ENCODE assay signal across 17 cellular contexts in genomic region chr1:204600968-204601367, GRCh38.
DNase-seq lines count a peak whose midpoint lies in the region; ATAC-seq and TF ChIP-seq lines count a peak whose summit lies in the region.
"Had no signal": no experiment of that assay in that cellular context is flagged by ENCODE, and none has a peak within 500 bp of the region (broad histone marks: within the 10 kb centered on the region; RNA-seq: fewer than 3 reads in every experiment).

No MANE protein-coding gene starts in this region.

- no peak for ATAC-seq in heart right ventricle
- ATAC-seq in Panc1 = peak; percentile 85; the same call in 1 of the 2 replicates
- no peak for ATAC-seq in upper lobe of right lung
- ATAC-seq in HG03095 (IDR thresholded peaks at IDR 0.05; ENCODE audit: unreplicated experiment) = no peak
- ATAC-seq: activated CD8-positive, alpha-beta T cell treated with anti-CD3 and anti-CD28 coated beads for 36 hours; heart left ventricle; stimulated activated naive B cell treated with anti-CD40 and anti-IgM and Interleukin-4, amounts not matched to agents 10 μg/mL and 1 μg/mL and 100 μg/mL, for 72 hours had no signal

- no peak for DNase-seq in left ventricle myocardium inferior
- no peak for DNase-seq in heart right ventricle
- no peak for DNase-seq in Panc1 (ENCODE audit: low read depth, low spot score)
- DNase-seq in fibroblast of mammary gland (ENCODE audit: low read depth) = no peak
- DNase-seq in SKM-1 treated with dmso at 0.1 percent for 144 hours (lab: John Stamatoyannopoulos, UW; ENCODE audit: unreplicated experiment) = no peak
- DNase-seq in stimulated activated naive CD4-positive, alpha-beta T cell treated with Interleukin-2 at 50 U/mL for 16 hours (lab: John Stamatoyannopoulos, UW) = no peak
- DNase-seq in upper lobe of right lung = no peak
- DNase-seq: activated CD8-positive, alpha-beta T cell treated with anti-CD3 and anti-CD28 coated beads for 36 hours; adrenal gland; heart left ventricle; kidney glomerular epithelial cell; NCI-H1694 treated with DMSO at 0.1 percent for 48 hours; spleen; stimulated activated naive B cell treated with anti-CD40 and anti-IgM and Interleukin-4, amounts not matched to agents 10 μg/mL and 1 μg/mL and 100 μg/mL, for 72 hours; upper lobe of left lung had no signal

- peaks cover 89% of the 10 kb centered on the region for H3K27me3 ChIP-seq in left ventricle myocardium inferior (ENCODE audit: low read depth)
- peaks cover 0 to 29% (median 13%) of the 10 kb centered on the region in 7 donors for H3K27me3 ChIP-seq in heart right ventricle
- H3K27me3 ChIP-seq in Panc1 (ENCODE audit: control insufficient read depth, insufficient read depth, low read length) = no peaks in the 10 kb centered on the region
- H3K27me3 ChIP-seq in upper lobe of right lung = no peaks in the 10 kb centered on the region
- H3K27me3 ChIP-seq: adrenal gland, upper lobe of left lung had no signal

- no peaks in the 10 kb centered on the region for H3K36me3 ChIP-seq in left ventricle myocardium inferior
- H3K36me3 ChIP-seq in heart right ventricle = no peaks in the 10 kb centered on the region
- H3K36me3 ChIP-seq in Panc1 (ENCODE audit: control insufficient read depth, insufficient read depth, low read length) = no peaks in the 10 kb centered on the region
- H3K36me3 ChIP-seq in upper lobe of right lung = no peaks in the 10 kb centered on the region
- H3K36me3 ChIP-seq: adrenal gland, heart left ventricle, upper lobe of left lung had no signal

- POLR2A ChIA-PET in Panc1 (lab: Charles Lee) = no interaction called here

- H3K27ac ChIP-seq in left ventricle myocardium inferior (replicated peaks) (no peak overlapping the region), heart right ventricle (no peak overlapping the region), Panc1 (ENCODE audit: low read length) (no peak overlapping the region), upper lobe of right lung (no peak overlapping the region)
- H3K27ac ChIP-seq: adrenal gland, heart left ventricle, SK-N-MC, spleen, upper lobe of left lung had no signal

- H3K4me1 ChIP-seq in left ventricle myocardium inferior (no peaks in the 10 kb centered on the region), heart right ventricle (no peaks in the 10 kb centered on the region), Panc1 (ENCODE audit: control insufficient read depth, insufficient read depth, low read length) (no peaks in the 10 kb centered on the region), upper lobe of right lung (no peaks in the 10 kb centered on the region)
- H3K4me1 ChIP-seq: adrenal gland, heart left ventricle, upper lobe of left lung had no signal

- in situ Hi-C loops in Panc1 (cut with HindIII; ENCODE audit: low pct_unique_long_range_greater_than_20kb, low sequenced_read_pairs) = no loop called here

- BruUV-seq in Panc1 (replicated peaks; lab: Mats Ljungman, UMichigan) = no TSS peak

- WGBS in heart right ventricle, 2 donors = 89 to 92% methylated on average over 4 of the region's 4 CpGs

- CTCF ChIA-PET in Panc1 (lab: Charles Lee) = no interaction called here

- intact Hi-C loops in left ventricle myocardium inferior (cut with micrococcal nuclease) = no loop called here
- intact Hi-C loops in heart right ventricle (cut with DNase I) = no loop called here
- intact Hi-C loops in Panc1 (cut with micrococcal nuclease; ENCODE audit: unreplicated experiment) = no loop called here
- intact Hi-C loops in upper lobe of right lung (cut with DNase I) = no loop called here

- H3K4me3 ChIP-seq in left ventricle myocardium inferior (no peak overlapping the region), heart right ventricle (no peak overlapping the region), Panc1 (ENCODE audit: low read depth in 2 of 2, low read length in 2 of 2) (no peak overlapping the region), fibroblast of mammary gland (ENCODE audit: control insufficient read depth, low read depth, low read length) (no peak overlapping the region), upper lobe of right lung (no peak overlapping the region)
- H3K4me3 ChIP-seq: adrenal gland, heart left ventricle, SK-N-MC, spleen, upper lobe of left lung had no signal

- H3K9me3 ChIP-seq in left ventricle myocardium inferior (replicated peaks) (no peaks in the 10 kb centered on the region), heart right ventricle (no peaks in the 10 kb centered on the region), Panc1 (ENCODE audit: control insufficient read depth, insufficient read depth, low read depth, low read length) (no peaks in the 10 kb centered on the region), upper lobe of right lung (no peaks in the 10 kb centered on the region)
- H3K9me3 ChIP-seq: adrenal gland, heart left ventricle, spleen, upper lobe of left lung had no signal

- TF ChIP-seq CTCF in left ventricle myocardium inferior (IDR thresholded peaks at IDR 0.05; ENCODE audit: borderline replicate concordance) (peak; percentile 17), heart right ventricle (IDR thresholded peaks at IDR 0.05) (no peak), Panc1 (IDR thresholded peaks at IDR 0.05) (no peak; the same call in 1 of the 2 replicates), fibroblast of mammary gland (conservative IDR thresholded peaks at IDR 0.05; ENCODE audit: control insufficient read depth, insufficient read depth, low read depth, low read length) (peak; percentile 17), upper lobe of right lung (IDR thresholded peaks at IDR 0.05) (no peak)

Comparison
In these comparisons a context has a peak if more than half of its experiments do, and no peak if none do; other contexts are left out.
1. CTCF ChIP-seq: peak in left ventricle myocardium inferior (single experiment) and fibroblast of mammary gland (single experiment); none in heart right ventricle (0 of 9), Panc1 (single experiment) and upper lobe of right lung (single experiment).